12 cellular contexts compared by ENCODE assay signal in genomic region chr5:6659941-6660684, GRCh38. TPM values are rescaled to one million over a fixed set of nuclear protein-coding genes. Genes with fewer than 3 reads are reported as not detected.
DNase-seq lines count a peak whose midpoint lies in the region; ATAC-seq, FAIRE-seq and TF ChIP-seq lines count a peak whose summit lies in the region.
"Had no signal": no experiment of that assay in that cellular context is flagged by ENCODE, and none has a peak within 500 bp of the region (broad histone marks: within the 10 kb centered on the region; RNA-seq: fewer than 3 reads in every experiment).

No MANE protein-coding gene starts in this region.

- in situ Hi-C loops in GM13976 (cut with MboI; ENCODE audit: low sequenced_read_pairs, unreplicated experiment) = no loop called here
- in situ Hi-C loops in GM12878 (cut with MboI) = no loop called here

- TF ChIP-seq RAD21 in GM12878 (IDR thresholded peaks at IDR 0.05; ENCODE audit: insufficient read depth, low read depth, low read length) = no peak

- peak; percentile 13 for FAIRE-seq in GM12878 (lab: Jason Lieb, UNC)
- FAIRE-seq: G401.6, TTC549 had no signal

- no peak for TF ChIP-seq CTCF in GM13976 (IDR thresholded peaks at IDR 0.05; ENCODE audit: borderline replicate concordance, control extremely low read depth, extremely low read depth, insufficient read depth, missing control alignments)
- no peak for TF ChIP-seq CTCF in GM12878 (IDR thresholded peaks at IDR 0.05 in 2 of 3, conservative IDR thresholded peaks at IDR 0.05 in 1 of 3; ENCODE audit: control insufficient read depth in 2 of 3, extremely low read depth in 1 of 3, insufficient read depth in 1 of 3, low read depth in 3 of 3, low read length in 3 of 3)
- no peak for TF ChIP-seq CTCF in coronary artery (IDR thresholded peaks at IDR 0.05)
- TF ChIP-seq CTCF in neural progenitor cell (IDR thresholded peaks at IDR 0.05) = no peak
- TF ChIP-seq CTCF in prostate gland (IDR thresholded peaks at IDR 0.05) = no peak

- RAD21 ChIA-PET in GM12878 (lab: Charles Lee; ENCODE audit: unreplicated experiment) = no interaction called here

- no peaks in the 10 kb centered on the region for H3F3A ChIP-seq in neural progenitor cell (ENCODE audit: low read depth)

- no peak overlapping the region for H3K27ac Mint-ChIP-seq in neural progenitor cell

- H2AFZ ChIP-seq in GM12878 (ENCODE audit: control insufficient read depth, low read depth, low read length) (peak overlapping the region; percentile 59), neural progenitor cell (replicated peaks) (no peak overlapping the region)

- H3K4me1 ChIP-seq in GM12878 (ENCODE audit: control insufficient read depth, insufficient read depth, low read length) = peaks cover 10% of the 10 kb centered on the region
- H3K4me1 ChIP-seq in neural progenitor cell = no peaks in the 10 kb centered on the region
- no peaks in the 10 kb centered on the region for H3K4me1 ChIP-seq in prostate gland (replicated peaks)

- CTCF ChIA-PET in GM12878 (lab: Yijun Ruan, JAX) = interaction anchor here (0.5 to 1.2 kb wide), 2 partner anchors 22 to 157 kb away, joined by 3 read pairs; no protein-coding TSS in a partner anchor

- DNase-seq in GM13976 (ENCODE audit: low spot score) (peak; percentile 74), GM12878 (ENCODE audit: low read depth, low spot score) (peak; percentile 42), NCI-H524 (lab: John Stamatoyannopoulos, UW) (no peak), coronary artery (ENCODE audit: low spot score) (no peak), neural progenitor cell (ENCODE audit: low spot score) (no peak), prostate gland (ENCODE audit: low spot score) (no peak)
- DNase-seq: caudate nucleus, NCI-H1048 had no signal

- 40% methylated on average over 11 of the region's 13 CpGs for WGBS in GM12878 (ENCODE audit: insufficient coverage, insufficient replicate concordance, low lambda C conversion rate, missing lambda C conversion rate)
- WGBS in prostate gland = 91% methylated on average over 13 of the region's 13 CpGs

- H3K9ac ChIP-seq in GM12878 (ENCODE audit: control insufficient read depth, insufficient read depth, low read length) (peak overlapping the region; percentile 70), neural progenitor cell (no peak overlapping the region)

- H3K79me2 ChIP-seq in GM12878 (ENCODE audit: control insufficient read depth, insufficient read depth, low read length) (no peaks in the 10 kb centered on the region), neural progenitor cell (ENCODE audit: low read depth) (no peaks in the 10 kb centered on the region)

- H3K4me2 ChIP-seq in GM12878 (ENCODE audit: control insufficient read depth, insufficient read depth) (peak overlapping the region; percentile 99), neural progenitor cell (no peak overlapping the region)

- H3K9me3 ChIP-seq in GM12878 (replicated peaks; ENCODE audit: control insufficient read depth, insufficient read depth, low read length) (no peaks in the 10 kb centered on the region; the same call in 2 of the 3 replicates), neural progenitor cell (ENCODE audit: low read depth) (no peaks in the 10 kb centered on the region), prostate gland (no peaks in the 10 kb centered on the region)

- H3K27me3 ChIP-seq in GM12878 (replicated peaks in 1 of 2; ENCODE audit: control insufficient read depth in 2 of 2, insufficient read depth in 2 of 2, low read length in 1 of 2) (no peaks in the 10 kb centered on the region), neural progenitor cell (no peaks in the 10 kb centered on the region), prostate gland (replicated peaks; ENCODE audit: insufficient read depth) (no peaks in the 10 kb centered on the region)

- H4K20me1 ChIP-seq in GM12878 (ENCODE audit: control insufficient read depth, insufficient read depth) = no peaks in the 10 kb centered on the region
- H4K20me1 ChIP-seq in neural progenitor cell (ENCODE audit: low read depth) = no peaks in the 10 kb centered on the region

- no peak overlapping the region for H3K4me3 Mint-ChIP-seq in neural progenitor cell

- TF ChIP-seq EP300 in GM12878 (IDR thresholded peaks at IDR 0.05; ENCODE audit: borderline replicate concordance in 1 of 2, control insufficient read depth in 1 of 2, low read depth in 2 of 2, low read length in 2 of 2) = no peak

- H3K9me3 Mint-ChIP-seq in neural progenitor cell = no peaks in the 10 kb centered on the region

- no TSS peak for BruUV-seq in GM12878 (replicated peaks; lab: Mats Ljungman, UMichigan)

- intact Hi-C loops in GM12878 (cut with micrococcal nuclease; ENCODE audit: unreplicated experiment) = no loop called here
- intact Hi-C loops in prostate gland (cut with DNase I) = no loop called here

- H3K4me3 ChIP-seq in GM12878 = peak overlapping the region; percentile 49; the same call in 1 of the 2 replicates
- H3K4me3 ChIP-seq in coronary artery = no peak overlapping the region
- no peak overlapping the region for H3K4me3 ChIP-seq in neural progenitor cell
- no peak overlapping the region for H3K4me3 ChIP-seq in prostate gland

- ATAC-seq in GM19452 (IDR thresholded peaks at IDR 0.05; ENCODE audit: unreplicated experiment) (peak; percentile 81), HG03097 (IDR thresholded peaks at IDR 0.05; ENCODE audit: low FRiP score, unreplicated experiment) (peak; percentile 73), GM12878 (peak; percentile 90)

- H3K36me3 ChIP-seq in GM12878 (ENCODE audit: control insufficient read depth in 2 of 2, insufficient read depth in 2 of 2, low read length in 1 of 2) (peaks cover 3 to 9% of the 10 kb centered on the region in 2 experiments; a peak in 3 of 4 replicates), neural progenitor cell (no peaks in the 10 kb centered on the region), prostate gland (no peaks in the 10 kb centered on the region)

- peaks cover 27% of the 10 kb centered on the region for H3K36me3 Mint-ChIP-seq in neural progenitor cell

- peak; percentile 52; the same call in 1 of the 2 replicates for TF ChIP-seq POLR2A in GM12878 (IDR thresholded peaks at IDR 0.05; ENCODE audit: low read depth, low read length)
- no peak for TF ChIP-seq POLR2A in prostate gland (IDR thresholded peaks at IDR 0.05)

- no peaks in the 10 kb centered on the region for H3K4me1 Mint-ChIP-seq in neural progenitor cell

- H3K27ac ChIP-seq in GM12878 (ENCODE audit: control insufficient read depth, insufficient read depth) = peak overlapping the region; percentile 80
- H3K27ac ChIP-seq in coronary artery = no peak overlapping the region
- H3K27ac ChIP-seq in neural progenitor cell = no peak overlapping the region
- no peak overlapping the region for H3K27ac ChIP-seq in prostate gland

- peaks cover 2% of the 10 kb centered on the region for H3K27me3 Mint-ChIP-seq in neural progenitor cell (ENCODE audit: insufficient read depth, low read depth)

- SMC1A ChIA-PET in GM12878 (lab: Charles Lee; ENCODE audit: uncharacterized antibody, unreplicated experiment) = interaction anchor here (0.6 to 1.1 kb wide), 4 partner anchors 28 to 75 kb away, joined by 3 to 4 read pairs (median 3); no protein-coding TSS in a partner anchor

- POLR2A ChIA-PET in GM12878 (lab: Charles Lee) = no interaction called here

RNA-seq across cellular contexts. Expression of gene SRD5A1, which starts 26.9 kb away (rescaled TPM):
- 20.1 and 28.6 TPM in 2 replicates for total RNA-seq in GM12878 (2013; cell fraction: nucleolus; rRNA removed)
- 7.5 and 11.7 TPM in 2 replicates for total RNA-seq in GM12878 (2014; rRNA removed)
- total RNA-seq in GM12878 (2014; rRNA removed; fragmentation: Illumina TruSeq; extraction: Trizol) = 4.7 and 4.9 TPM in 2 replicates
- 13.9 and 20.1 TPM in 2 replicates for total RNA-seq in GM12878 (2021)
- 2.0 TPM for polyA plus RNA-seq in GM12878 (2011; ENCODE audit: low read depth)
- polyA plus RNA-seq in GM12878 (2011; rRNA removed) = 12.6 and 12.9 TPM in 2 replicates
- 8.7 and 12.2 TPM in 2 replicates for polyA plus RNA-seq in GM12878 (2011; cell fraction: cytosol; rRNA removed)
- polyA plus RNA-seq in GM12878 (2011; cell fraction: nucleus; rRNA removed) = 11.4 and 15.5 TPM in 2 replicates
- 5.6 and 8.6 TPM in 2 replicates for polyA plus RNA-seq in GM12878 (2012)
- polyA plus RNA-seq in GM12878 (2014; fragmentation: Illumina TruSeq; extraction: Trizol) = 5.3 and 8.1 TPM in 2 replicates
- 1 to 10 TPM in 1 of 2 experiments, under 1 TPM in 1; 0.76 to 2.0 TPM for polyA plus RNA-seq in GM12878 (2014; fragmentation: Nextera tagmentation; extraction: Ambion mirVana)
- polyA plus RNA-seq in GM12878 (2014; rRNA removed) = 17.0 and 17.9 TPM in 2 replicates
- polyA plus RNA-seq in GM12878 (2016; fragmentation: Nextera tagmentation; extraction: Ambion mirVana) = 10 to 100 TPM; 15.0 to 16.5 TPM
- polyA minus RNA-seq in GM12878 (2011; rRNA and poly(A)+ RNA removed) = 4.0 and 8.2 TPM in 2 replicates
- 5.4 and 6.4 TPM in 2 replicates for polyA minus RNA-seq in GM12878 (2011; cell fraction: cytosol; rRNA and poly(A)+ RNA removed)
- 5.0 and 7.1 TPM in 2 replicates for polyA minus RNA-seq in GM12878 (2011; cell fraction: nucleus; rRNA and poly(A)+ RNA removed)
- total RNA-seq in neural progenitor cell (ENCODE audit: low replicate concordance) = 16.2 and 33.5 TPM in 2 replicates
- 10 to 100 TPM in 1 of 2 donors, 1 to 10 TPM in 1; 9.4 to 29.3 TPM for total RNA-seq in prostate gland

RNA-seq across cellular contexts. Expression of gene NSUN2, which starts 27.3 kb away (rescaled TPM):
- 162 and 165 TPM in 2 replicates for total RNA-seq in GM12878 (2013; cell fraction: nucleolus; rRNA removed)
- total RNA-seq in GM12878 (2014; rRNA removed) = 83.2 and 84.7 TPM in 2 replicates
- total RNA-seq in GM12878 (2014; rRNA removed; fragmentation: Illumina TruSeq; extraction: Trizol) = 77.2 and 83.0 TPM in 2 replicates
- 80.2 and 90.9 TPM in 2 replicates for total RNA-seq in GM12878 (2021)
- 43.8 TPM for polyA plus RNA-seq in GM12878 (2011; ENCODE audit: low read depth)
- polyA plus RNA-seq in GM12878 (2011; rRNA removed) = 89.9 and 94.7 TPM in 2 replicates
- 71.1 and 76.2 TPM in 2 replicates for polyA plus RNA-seq in GM12878 (2011; cell fraction: cytosol; rRNA removed)
- polyA plus RNA-seq in GM12878 (2011; cell fraction: nucleus; rRNA removed) = 169 and 184 TPM in 2 replicates
- 58.5 and 58.7 TPM in 2 replicates for polyA plus RNA-seq in GM12878 (2012)
- polyA plus RNA-seq in GM12878 (2014; fragmentation: Illumina TruSeq; extraction: Trizol) = 91.1 and 99.8 TPM in 2 replicates
- polyA plus RNA-seq in GM12878 (2014; fragmentation: Nextera tagmentation; extraction: Ambion mirVana) = 10 to 100 TPM in 1 of 2 experiments, 1 to 10 TPM in 1; 8.0 to 10.8 TPM
- 91.2 and 97.9 TPM in 2 replicates for polyA plus RNA-seq in GM12878 (2014; rRNA removed)
- 100 to 1,000 TPM; 104 to 112 TPM for polyA plus RNA-seq in GM12878 (2016; fragmentation: Nextera tagmentation; extraction: Ambion mirVana)
- polyA minus RNA-seq in GM12878 (2011; rRNA and poly(A)+ RNA removed) = 60.2 and 64.4 TPM in 2 replicates
- 23.5 and 32.2 TPM in 2 replicates for polyA minus RNA-seq in GM12878 (2011; cell fraction: cytosol; rRNA and poly(A)+ RNA removed)
- polyA minus RNA-seq in GM12878 (2011; cell fraction: nucleus; rRNA and poly(A)+ RNA removed) = 50.4 and 83.9 TPM in 2 replicates
- total RNA-seq in neural progenitor cell (ENCODE audit: low replicate concordance) = 54.0 and 65.4 TPM in 2 replicates
- 10 to 100 TPM; 40.8 to 54.5 TPM for total RNA-seq in prostate gland

RNA-seq across cellular contexts. Expression of gene TENT4A, which starts 53.1 kb away (rescaled TPM):
- 184 and 188 TPM in 2 replicates for total RNA-seq in GM12878 (2013; cell fraction: nucleolus; rRNA removed)
- total RNA-seq in GM12878 (2014; rRNA removed) = 15.4 and 18.3 TPM in 2 replicates
- total RNA-seq in GM12878 (2014; rRNA removed; fragmentation: Illumina TruSeq; extraction: Trizol) = 14.4 and 18.4 TPM in 2 replicates
- 26.1 and 30.6 TPM in 2 replicates for total RNA-seq in GM12878 (2021)
- 13.0 TPM for polyA plus RNA-seq in GM12878 (2011; ENCODE audit: low read depth)
- 8.7 and 10.5 TPM in 2 replicates for polyA plus RNA-seq in GM12878 (2011; rRNA removed)
- 7.8 and 8.6 TPM in 2 replicates for polyA plus RNA-seq in GM12878 (2011; cell fraction: cytosol; rRNA removed)
- polyA plus RNA-seq in GM12878 (2011; cell fraction: nucleus; rRNA removed) = 101 and 119 TPM in 2 replicates
- polyA plus RNA-seq in GM12878 (2012) = 23.9 and 25.8 TPM in 2 replicates
- 18.4 and 27.5 TPM in 2 replicates for polyA plus RNA-seq in GM12878 (2014; fragmentation: Illumina TruSeq; extraction: Trizol)
- polyA plus RNA-seq in GM12878 (2014; fragmentation: Nextera tagmentation; extraction: Ambion mirVana) = 1 to 10 TPM; 1.4 to 2.8 TPM
- 25.8 and 28.7 TPM in 2 replicates for polyA plus RNA-seq in GM12878 (2014; rRNA removed)
- 1 to 10 TPM; 2.5 to 3.4 TPM for polyA plus RNA-seq in GM12878 (2016; fragmentation: Nextera tagmentation; extraction: Ambion mirVana)
- polyA minus RNA-seq in GM12878 (2011; rRNA and poly(A)+ RNA removed) = 20.3 and 25.2 TPM in 2 replicates
- 11.1 and 12.5 TPM in 2 replicates for polyA minus RNA-seq in GM12878 (2011; cell fraction: cytosol; rRNA and poly(A)+ RNA removed)
- 49.2 and 70.5 TPM in 2 replicates for polyA minus RNA-seq in GM12878 (2011; cell fraction: nucleus; rRNA and poly(A)+ RNA removed)
- total RNA-seq in neural progenitor cell (ENCODE audit: low replicate concordance) = 20.9 and 22.4 TPM in 2 replicates
- total RNA-seq in prostate gland = 10 to 100 TPM; 12.9 to 40.4 TPM

Comparison
In these comparisons a context has a peak if more than half of its experiments do, and no peak if none do; other contexts are left out.
1. DNase-seq: peak in GM13976 (single experiment) and GM12878 (single experiment); none in NCI-H524 (0 of 2), coronary artery (single experiment), neural progenitor cell (single experiment) and prostate gland (single experiment).
2. Peak in every context shown above with its lines, with median percentiles within 50 percentile points of each other: ATAC-seq.